Comparison of ENCODE assay signal across 25 cellular contexts in genomic region chr12:105051981-105052380, GRCh38. TPM values are rescaled to one million over a fixed set of nuclear protein-coding genes. Genes with fewer than 3 reads are reported as not detected.
DNase-seq lines count a peak whose midpoint lies in the region; ATAC-seq, FAIRE-seq and TF ChIP-seq lines count a peak whose summit lies in the region.
"Had no signal": no experiment of that assay in that cellular context is flagged by ENCODE, and none has a peak within 500 bp of the region (broad histone marks: within the 10 kb centered on the region; RNA-seq: fewer than 3 reads in every experiment).

No MANE protein-coding gene starts in this region.

- H3K4me3 ChIP-seq in DOHH2 (ENCODE audit: low read length) (peak overlapping the region; percentile 38; the same call in 1 of the 2 replicates), OCI-LY7 (ENCODE audit: low read depth, low read length, poor library complexity, severe bottlenecking) (no peak overlapping the region)
- H3K4me3 ChIP-seq: A549; BLaER1 treated with 17β-estradiol and CSF1 and Interleukin-3, amounts not matched to agents 10 nM and 100 nM had no signal

- DNase-seq in GM19239 (ENCODE audit: insufficient read length, low spot score) = no peak
- peak; percentile 55 for DNase-seq in OCI-LY7 (ENCODE audit: low spot score)
- no peak for DNase-seq in memory B cell (ENCODE audit: low spot score in 2 of 2)
- DNase-seq in retina = no peak
- no peak for DNase-seq in osteocyte (ENCODE audit: extremely low spot score, unreplicated experiment)
- DNase-seq in sciatic nerve (ENCODE audit: low spot score) = no peak
- DNase-seq: AML-193; CD4-positive, alpha-beta T cell; CD8-positive, alpha-beta T cell; COR-L47; DMS 273 treated with DMSO at 0.1 percent for 48 hours; DMS153; DMS53; DMS79; DND-41; GF-D8 had no signal

- peak; percentile 14 for FAIRE-seq in GM19239 (lab: Jason Lieb, UNC)
- FAIRE-seq: A549, G401.6, GM12892, GM18507 had no signal

- no TSS peak for BruUV-seq in OCI-LY7 (replicated peaks; lab: Mats Ljungman, UMichigan)

- TF ChIP-seq CTCF in DOHH2 (IDR thresholded peaks at IDR 0.05; ENCODE audit: low read depth, low read length, poor library complexity, severe bottlenecking) = no peak
- no peak for TF ChIP-seq CTCF in OCI-LY7 (conservative IDR thresholded peaks at IDR 0.05; ENCODE audit: low read length)
- TF ChIP-seq CTCF in osteocyte (IDR thresholded peaks at IDR 0.05) = no peak

- H3K4me3 Mint-ChIP-seq in memory B cell (no peak overlapping the region), osteocyte (ENCODE audit: unreplicated experiment) (no peak overlapping the region)
- H3K4me3 Mint-ChIP-seq: B cell; CD4-positive, alpha-beta T cell; CD8-positive, alpha-beta T cell had no signal

- H3K79me2 ChIP-seq in DOHH2 (ENCODE audit: control insufficient read depth, low read length) (no peaks in the 10 kb centered on the region), OCI-LY7 (ENCODE audit: insufficient read depth, low read depth, low read length) (no peaks in the 10 kb centered on the region)

- H3K27ac Mint-ChIP-seq in memory B cell (no peak overlapping the region), osteocyte (ENCODE audit: unreplicated experiment) (no peak overlapping the region)
- H3K27ac Mint-ChIP-seq: B cell; CD4-positive, alpha-beta T cell; CD8-positive, alpha-beta T cell had no signal

- POLR2A ChIA-PET in OCI-LY7 (lab: Charles Lee) = interaction anchor here (0.7 kb wide), 1 partner anchor 366 kb away, joined by 3 read pairs; no protein-coding TSS in a partner anchor

- H3F3A ChIP-seq in DOHH2 (ENCODE audit: control insufficient read depth, insufficient read depth) = peaks cover 3% of the 10 kb centered on the region; the same call in 1 of the 2 replicates

- H3K36me3 Mint-ChIP-seq in memory B cell = peaks cover 16% of the 10 kb centered on the region
- peaks cover 64% of the 10 kb centered on the region for H3K36me3 Mint-ChIP-seq in osteocyte (ENCODE audit: unreplicated experiment)
- H3K36me3 Mint-ChIP-seq: CD8-positive, alpha-beta T cell had no signal

- H3K27ac ChIP-seq in DOHH2 (ENCODE audit: low read depth, low read length) (0 out of 2 replicates have a peak overlapping the region, but pooled peaks have one; percentile 31), OCI-LY7 (ENCODE audit: low read depth, low read length, poor library complexity, severe bottlenecking) (no peak overlapping the region)
- H3K27ac ChIP-seq: 22Rv1; A549; BLaER1 treated with 17β-estradiol and CSF1 and Interleukin-3, amounts not matched to agents 10 nM and 100 nM; C4-2B had no signal

- H3K36me3 ChIP-seq in DOHH2 (ENCODE audit: control insufficient read depth, low read length) (no peaks in the 10 kb centered on the region), OCI-LY7 (ENCODE audit: insufficient read depth, low read length) (no peaks in the 10 kb centered on the region)

- H4K20me1 ChIP-seq in DOHH2 (ENCODE audit: control insufficient read depth, insufficient read depth, low read depth, low read length) = no peaks in the 10 kb centered on the region
- H4K20me1 ChIP-seq in OCI-LY7 (ENCODE audit: insufficient read depth, low read length) = no peaks in the 10 kb centered on the region
- H4K20me1 ChIP-seq: BLaER1 treated with 17β-estradiol and CSF1 and Interleukin-3, amounts not matched to agents 10 nM and 100 nM had no signal

- H2AFZ ChIP-seq in OCI-LY7 (ENCODE audit: low read length) = peak overlapping the region; percentile 98

- H3K9me3 Mint-ChIP-seq in memory B cell (peaks cover 16% of the 10 kb centered on the region), osteocyte (ENCODE audit: unreplicated experiment) (peaks cover 21% of the 10 kb centered on the region)
- H3K9me3 Mint-ChIP-seq: CD4-positive, alpha-beta T cell had no signal

- H3K9me3 ChIP-seq in DOHH2 (ENCODE audit: control insufficient read depth, insufficient read depth, low read length) (no peaks in the 10 kb centered on the region; the same call in 1 of the 2 replicates), OCI-LY7 (ENCODE audit: low read length) (peaks cover 16% of the 10 kb centered on the region)

- H3K4me1 Mint-ChIP-seq in memory B cell (peaks cover 14% of the 10 kb centered on the region), osteocyte (ENCODE audit: unreplicated experiment) (no peaks in the 10 kb centered on the region)

- H3K9me2 ChIP-seq in DOHH2 (replicated peaks; ENCODE audit: control insufficient read depth, low read length) (no peaks in the 10 kb centered on the region), OCI-LY7 (ENCODE audit: insufficient read depth, low read length) (no peaks in the 10 kb centered on the region)

- intact Hi-C loops in OCI-LY7 (cut with micrococcal nuclease; ENCODE audit: unreplicated experiment) (loop anchor here (2.0 to 10.0 kb wide), 5 partner anchors 175 to 851 kb away; no protein-coding TSS in a partner anchor), sciatic nerve (cut with DNase I) (loop anchor here (10.0 kb wide), 1 partner anchor 677 kb away; no protein-coding TSS in a partner anchor)

- H3K4me2 ChIP-seq in DOHH2 (ENCODE audit: low read length) (peak overlapping the region; percentile 59), OCI-LY7 (ENCODE audit: low read length) (peak overlapping the region; percentile 51)
- H3K4me2 ChIP-seq: A549; BLaER1 treated with 17β-estradiol and CSF1 and Interleukin-3, amounts not matched to agents 10 nM and 100 nM had no signal

- peaks cover 3% of the 10 kb centered on the region; the same call in 1 of the 2 replicates for H3K27me3 ChIP-seq in DOHH2 (ENCODE audit: control insufficient read depth, low read length)
- H3K27me3 ChIP-seq: BLaER1 treated with 17β-estradiol and CSF1 and Interleukin-3, amounts not matched to agents 10 nM and 100 nM had no signal

- peak; percentile 48 for ATAC-seq in memory B cell (ENCODE audit: low read depth)
- ATAC-seq in sciatic nerve = no peak
- ATAC-seq: A549; CD8-positive, alpha-beta T cell had no signal

- CTCF ChIA-PET in OCI-LY7 (lab: Charles Lee; ENCODE audit: unreplicated experiment) = interaction anchor here (1.1 kb wide), 1 partner anchor 671 kb away, joined by 3 read pairs; no protein-coding TSS in a partner anchor

- H3K27me3 Mint-ChIP-seq in memory B cell = peaks cover under 1% of the 10 kb centered on the region
- H3K27me3 Mint-ChIP-seq in osteocyte (ENCODE audit: unreplicated experiment) = no peaks in the 10 kb centered on the region
- H3K27me3 Mint-ChIP-seq: B cell; CD4-positive, alpha-beta T cell had no signal

- H3K4me1 ChIP-seq in DOHH2 (ENCODE audit: control insufficient read depth, low read length) (peaks cover 24% of the 10 kb centered on the region), OCI-LY7 (ENCODE audit: insufficient read depth, low read length, poor library complexity, severe bottlenecking) (peaks cover 24% of the 10 kb centered on the region)
- H3K4me1 ChIP-seq: A549 had no signal

RNA-seq across cellular contexts. Expression of gene ALDH1L2, which starts 32.3 kb away (rescaled TPM):
- 0.08 TPM in 1 of 2 replicates, not detected in the other for total RNA-seq in OCI-LY7 (2014; rRNA removed; shearing (Covaris generic))
- total RNA-seq in OCI-LY7 (2022) = 0.25 and 0.31 TPM in 2 replicates
- 85.5 and 90.5 TPM in 2 replicates for total RNA-seq in osteocyte
- total RNA-seq in sciatic nerve = 11.3 TPM
- total RNA-seq: CD8-positive, alpha-beta T cell had no signal

RNA-seq across cellular contexts. Expression of gene WASHC4, which starts 55.5 kb away (rescaled TPM):
- 54.8 and 63.6 TPM in 2 replicates for total RNA-seq in OCI-LY7 (2014; rRNA removed; shearing (Covaris generic))
- 68.5 and 71.8 TPM in 2 replicates for total RNA-seq in OCI-LY7 (2022)
- 69.1 and 73.2 TPM in 2 replicates for total RNA-seq in osteocyte
- 78.4 TPM for total RNA-seq in sciatic nerve
